Comparison of ENCODE assay signal across 13 cellular contexts in genomic region chr10:85124592-85124991, GRCh38.
DNase-seq lines count a peak whose midpoint lies in the region; ATAC-seq and TF ChIP-seq lines count a peak whose summit lies in the region.
"Had no signal": no experiment of that assay in that cellular context is flagged by ENCODE, and none has a peak within 500 bp of the region (broad histone marks: within the 10 kb centered on the region; RNA-seq: fewer than 3 reads in every experiment).

No MANE protein-coding gene starts in this region.

- no peak overlapping the region for H3K9ac ChIP-seq in MM.1S (ENCODE audit: low read length)

- no peaks in the 10 kb centered on the region for H3K9me3 ChIP-seq in body of pancreas
- H3K9me3 ChIP-seq in prostate gland = no peaks in the 10 kb centered on the region
- H3K9me3 ChIP-seq in MM.1S (replicated peaks; ENCODE audit: insufficient read depth, low read length) = no peaks in the 10 kb centered on the region
- H3K9me3 ChIP-seq: SJSA1 had no signal

- H4K20me1 ChIP-seq in MM.1S (ENCODE audit: insufficient read depth, low read length) = no peaks in the 10 kb centered on the region

- H3K27me3 ChIP-seq in body of pancreas = no peaks in the 10 kb centered on the region
- H3K27me3 ChIP-seq in prostate gland (replicated peaks; ENCODE audit: insufficient read depth) = no peaks in the 10 kb centered on the region
- H3K27me3 ChIP-seq in MM.1S (replicated peaks; ENCODE audit: insufficient read depth, low read length) = no peaks in the 10 kb centered on the region
- H3K27me3 ChIP-seq: SJSA1 had no signal

- no peaks in the 10 kb centered on the region for H3K9me2 ChIP-seq in MM.1S (replicated peaks; ENCODE audit: insufficient read depth, low read length)

- H3K4me3 ChIP-seq in body of pancreas = no peak overlapping the region
- no peak overlapping the region for H3K4me3 ChIP-seq in prostate gland
- H3K4me3 ChIP-seq in MM.1S (ENCODE audit: low read length) = no peak overlapping the region
- H3K4me3 ChIP-seq: SJSA1 had no signal

- ATAC-seq in body of pancreas (no peak), HG03135 (IDR thresholded peaks at IDR 0.05; ENCODE audit: unreplicated experiment) (no peak)

- H3K27ac ChIP-seq in body of pancreas = no peak overlapping the region
- no peak overlapping the region for H3K27ac ChIP-seq in prostate gland
- H3K27ac ChIP-seq in MM.1S (ENCODE audit: low read length) = no peak overlapping the region
- H3K27ac ChIP-seq: SJSA1 had no signal

- TF ChIP-seq CTCF in body of pancreas (IDR thresholded peaks at IDR 0.05) (no peak), prostate gland (IDR thresholded peaks at IDR 0.05) (no peak), MM.1S (IDR thresholded peaks at IDR 0.05; ENCODE audit: low read length) (no peak)

- intact Hi-C loops in body of pancreas (cut with DNase I) = no loop called here
- intact Hi-C loops in prostate gland (cut with DNase I) = no loop called here

- no peak for TF ChIP-seq POLR2A in body of pancreas (IDR thresholded peaks at IDR 0.05)
- TF ChIP-seq POLR2A in prostate gland (IDR thresholded peaks at IDR 0.05) = no peak

- H3K36me3 ChIP-seq in body of pancreas (replicated peaks in 1 of 2; ENCODE audit: insufficient read depth in 1 of 2, low read depth in 2 of 2) = no peaks in the 10 kb centered on the region
- no peaks in the 10 kb centered on the region for H3K36me3 ChIP-seq in prostate gland
- no peaks in the 10 kb centered on the region for H3K36me3 ChIP-seq in MM.1S (replicated peaks; ENCODE audit: insufficient read depth, low read length)
- H3K36me3 ChIP-seq: SJSA1 had no signal

- WGBS in body of pancreas, 2 donors = 23 to 30% methylated on average over 2 of the region's 2 CpGs
- WGBS in prostate gland = 72% methylated on average over 2 of the region's 2 CpGs

- H3K4me1 ChIP-seq in body of pancreas (no peaks in the 10 kb centered on the region), prostate gland (replicated peaks) (no peaks in the 10 kb centered on the region), MM.1S (ENCODE audit: low read length) (no peaks in the 10 kb centered on the region)
- H3K4me1 ChIP-seq: SJSA1 had no signal

- no peak overlapping the region for H3K4me2 ChIP-seq in MM.1S (ENCODE audit: low read depth, low read length)

- no peaks in the 10 kb centered on the region for H3F3A ChIP-seq in MM.1S (ENCODE audit: insufficient read depth, low read length)

- no peaks in the 10 kb centered on the region for H3K79me2 ChIP-seq in MM.1S (ENCODE audit: low read length)

- H2AFZ ChIP-seq in MM.1S (ENCODE audit: low read length) = no peak overlapping the region

- DNase-seq in C1 segment of cervical spinal cord (lab: John Stamatoyannopoulos, UW) (peak in 12 of 14 donors; percentile 10 to 80 (median 38)), NCI-H1105 treated with DMSO at 0.1 percent for 48 hours (lab: John Stamatoyannopoulos, UW) (peak; percentile 79), body of pancreas (peak in 3 of 4 donors; percentile 7 to 39 (median 27)), medulla oblongata (ENCODE audit: extremely low spot score) (peak; percentile 89), prostate gland (ENCODE audit: low spot score) (no peak), NCI-H128 (lab: John Stamatoyannopoulos, UW; ENCODE audit: unreplicated experiment) (no peak), MM.1S (no peak)
- DNase-seq: activated CD4-positive, alpha-beta T cell treated with anti-CD3 and anti-CD28 coated beads, Interleukin-2, amount 50 U/mL, for 4 hours; AML-193; NCI-H2107; stimulated activated CD4-positive, alpha-beta T cell treated with anti-CD3 and anti-CD28 coated beads, Interleukin-12 subunit alpha, Interleukin-12 subunit beta, amount 100 ng/mL, for 4 hours had no signal

Comparison
In these comparisons a context has a peak if more than half of its experiments do, and no peak if none do; other contexts are left out.
1. DNase-seq: peak in C1 segment of cervical spinal cord (12 of 14), NCI-H1105 treated with DMSO at 0.1 percent for 48 hours (single experiment), body of pancreas (3 of 4) and medulla oblongata (single experiment); none in prostate gland (single experiment), NCI-H128 (single experiment) and MM.1S (single experiment).